ENCODE assay signal across 8 cellular contexts in the genomic region with DNA sequence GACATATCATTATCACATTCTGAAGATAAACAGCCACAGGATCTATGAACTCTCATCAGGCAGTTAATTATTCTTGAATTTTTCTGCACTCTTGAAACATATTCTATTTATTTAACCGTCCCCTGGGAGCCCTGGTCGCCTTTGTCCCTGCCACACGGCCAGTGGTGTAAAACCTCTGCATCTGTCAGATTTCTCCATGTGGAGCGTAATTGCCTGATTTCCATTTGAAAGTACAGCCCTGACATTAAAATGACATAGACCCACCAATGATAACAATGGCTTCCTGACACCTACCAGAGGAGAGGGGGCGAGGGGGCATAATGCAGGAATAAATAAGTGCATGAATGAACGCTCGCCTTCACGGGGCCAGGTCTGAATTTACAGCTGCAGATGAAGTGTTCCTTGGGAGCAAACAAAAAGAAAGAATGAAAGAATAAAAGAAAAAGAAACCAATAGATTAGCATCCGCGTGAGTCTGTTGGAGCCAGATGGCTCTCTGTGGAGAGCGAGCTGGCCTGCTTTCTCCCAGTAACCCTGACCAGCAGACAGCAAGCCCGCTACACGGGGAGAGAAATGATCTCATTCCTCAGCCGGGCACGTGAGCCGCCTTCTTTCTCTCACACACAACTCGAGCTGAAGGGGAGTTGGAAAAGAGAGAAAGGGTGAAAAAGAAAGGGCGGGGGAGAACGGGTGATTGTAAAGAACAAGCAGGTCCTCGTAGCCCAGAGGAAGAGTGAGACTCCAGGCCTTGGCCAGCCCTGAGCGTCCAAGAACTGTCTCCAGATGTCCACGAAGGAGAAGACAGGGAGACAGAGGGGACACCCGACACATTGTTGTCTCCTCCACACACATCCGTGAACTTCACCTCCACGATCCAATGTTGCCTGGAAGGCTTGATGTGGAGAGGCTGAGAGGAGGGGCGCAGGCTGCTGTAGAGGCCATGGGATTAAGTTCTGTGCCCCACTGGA.
DNase-seq lines count a peak whose midpoint lies in the region; ATAC-seq and TF ChIP-seq lines count a peak whose summit lies in the region.

No MANE protein-coding gene starts in this region.

- H3F3A ChIP-seq in GM23248 (ENCODE audit: insufficient read depth): no peaks in the 10 kb centered on the region

- H3K27ac ChIP-seq in GM23248 (no peak overlapping the region), Peyer's patch (peak overlapping the region in 3 of 4 donors; percentile 46 to 49 (median 48))

- H3K36me3 ChIP-seq in GM23248 (ENCODE audit: low read depth) (no peaks in the 10 kb centered on the region), Peyer's patch (no peaks in the 10 kb centered on the region)

- H3K79me2 ChIP-seq in GM23248 (ENCODE audit: insufficient read depth): no peaks in the 10 kb centered on the region

- peak overlapping the region; percentile 72 for H2AFZ ChIP-seq in GM23248

- peak overlapping the region; percentile 42 for H3K9ac ChIP-seq in GM23248

- no peak for TF ChIP-seq POLR2A in Peyer's patch (IDR thresholded peaks at IDR 0.05)

- peak; percentile 87 for DNase-seq in GM23248
- peak in 1 of 3 donors; percentile 58 for DNase-seq in Peyer's patch
- DNase-seq in left cardiac atrium: peak; percentile 55
- peak; percentile 78 for DNase-seq in sciatic nerve (ENCODE audit: low spot score)
- DNase-seq in 8988T: no peak
- no peak for DNase-seq in activated CD8-positive, alpha-beta memory T cell treated with anti-CD3 and anti-CD28 coated beads, Interleukin-2, amount 50 U/mL, for 48 hours
- DNase-seq in inferior parietal cortex (ENCODE audit: extremely low spot score): no peak

- in situ Hi-C loops in GM23248 (cut with MboI): no loop called here

- H3K4me2 ChIP-seq in GM23248 (ENCODE audit: unreplicated experiment): peak overlapping the region; percentile 77

- H4K20me1 ChIP-seq in GM23248 (ENCODE audit: insufficient read depth): no peaks in the 10 kb centered on the region

- no peak for TF ChIP-seq CTCF in Peyer's patch (IDR thresholded peaks at IDR 0.05)

- WGBS in GM23248 (ENCODE audit: low coverage in 1 of 2, low lambda C conversion rate in 2 of 2, missing lambda C conversion rate in 2 of 2), 2 experiments: 25% methylated on average over 26 of the region's 26 CpGs

- ATAC-seq in left cardiac atrium (peak; percentile 78 to 87), sciatic nerve (peak; percentile 92), GM21367 (IDR thresholded peaks at IDR 0.05; ENCODE audit: unreplicated experiment) (no peak)

- H3K27me3 ChIP-seq in GM23248 (replicated peaks; ENCODE audit: insufficient read depth): peaks cover 4% of the 10 kb centered on the region; the same call in 1 of the 2 replicates
- H3K27me3 ChIP-seq in Peyer's patch: no peaks in the 10 kb centered on the region

- peak overlapping the region; percentile 61 for H3K4me3 ChIP-seq in GM23248
- H3K4me3 ChIP-seq in Peyer's patch: no peak overlapping the region

- H3K9me3 ChIP-seq in GM23248 (ENCODE audit: low read depth) (no peaks in the 10 kb centered on the region), Peyer's patch (no peaks in the 10 kb centered on the region)

- no peaks in the 10 kb centered on the region for H3K9me2 ChIP-seq in GM23248 (ENCODE audit: insufficient read depth)

- intact Hi-C loops in left cardiac atrium (cut with DNase I): no loop called here
- intact Hi-C loops in sciatic nerve (cut with DNase I): no loop called here

- H3K4me1 ChIP-seq in GM23248 (ENCODE audit: insufficient read depth): no peaks in the 10 kb centered on the region
- peaks cover 0 to 33% (median 0%) of the 10 kb centered on the region in 4 donors for H3K4me1 ChIP-seq in Peyer's patch

Comparison
In these comparisons a context has a peak if more than half of its experiments do, and no peak if none do; other contexts are left out.
1. DNase-seq: peak in GM23248 (single experiment), left cardiac atrium (single experiment) and sciatic nerve (single experiment); none in 8988T (single experiment), activated CD8-positive, alpha-beta memory T cell treated with anti-CD3 and anti-CD28 coated beads, Interleukin-2, amount 50 U/mL, for 48 hours (single experiment) and inferior parietal cortex (single experiment).